In genomic region chr17:40598928-40599627, GRCh38 we compare ENCODE assay signal across 8 cellular contexts.
DNase-seq lines count a peak whose midpoint lies in the region; ATAC-seq and TF ChIP-seq lines count a peak whose summit lies in the region.

No MANE protein-coding gene starts in this region.

- H3K36me3 ChIP-seq in brain microvascular endothelial cell (replicated peaks) (no peaks in the 10 kb centered on the region), parathyroid adenoma (ENCODE audit: control insufficient read depth, insufficient read depth, low read length) (no peaks in the 10 kb centered on the region)

- H3K4me3 ChIP-seq in brain microvascular endothelial cell (ENCODE audit: low read depth, low read length) (no peak overlapping the region), parathyroid adenoma (ENCODE audit: low read depth, low read length) (no peak overlapping the region)

- H3K27me3 ChIP-seq in brain microvascular endothelial cell (replicated peaks) (no peaks in the 10 kb centered on the region), parathyroid adenoma (ENCODE audit: control insufficient read depth, insufficient read depth, low read length) (no peaks in the 10 kb centered on the region)

- DNase-seq in GM13976 (ENCODE audit: low spot score) = peak; percentile 63
- peak; percentile 39 for DNase-seq in RPMI8226
- DNase-seq in brain microvascular endothelial cell = peak; percentile 65
- no peak for DNase-seq in NCI-H524 (lab: John Stamatoyannopoulos, UW)
- DNase-seq in GM03348 (ENCODE audit: low spot score) = no peak
- no peak for DNase-seq in anterior cingulate cortex (lab: John Stamatoyannopoulos, UW)

- no peak overlapping the region for H2AFZ ChIP-seq in parathyroid adenoma

- no peaks in the 10 kb centered on the region for H3K4me1 ChIP-seq in parathyroid adenoma

- no peaks in the 10 kb centered on the region for H3K9me3 ChIP-seq in parathyroid adenoma (ENCODE audit: control insufficient read depth, low read length)

- no peak overlapping the region for H3K27ac ChIP-seq in brain microvascular endothelial cell
- H3K27ac ChIP-seq in parathyroid adenoma = peak overlapping the region; percentile 36

- TF ChIP-seq CTCF in GM13976 (IDR thresholded peaks at IDR 0.05; ENCODE audit: borderline replicate concordance, control extremely low read depth, extremely low read depth, insufficient read depth, missing control alignments) = no peak
- no peak for TF ChIP-seq CTCF in brain microvascular endothelial cell (IDR thresholded peaks at IDR 0.05; ENCODE audit: low read depth, low read length, missing control alignments)
- no peak for TF ChIP-seq CTCF in parathyroid adenoma (IDR thresholded peaks at IDR 0.05)

- in situ Hi-C loops in GM13976 (cut with MboI; ENCODE audit: low sequenced_read_pairs, unreplicated experiment) = no loop called here
- in situ Hi-C loops in brain microvascular endothelial cell (cut with HindIII; ENCODE audit: low pct_ligation_motif_present, low sequenced_read_pairs) = no loop called here

- H3K9ac ChIP-seq in parathyroid adenoma = no peak overlapping the region

- no peak overlapping the region for H3K4me2 ChIP-seq in parathyroid adenoma (ENCODE audit: low read length)

- no peaks in the 10 kb centered on the region for H3K79me2 ChIP-seq in parathyroid adenoma

- ATAC-seq in HG02678 (IDR thresholded peaks at IDR 0.05; ENCODE audit: unreplicated experiment) = peak; percentile 54

Comparison
In these comparisons a context has a peak if more than half of its experiments do, and no peak if none do; other contexts are left out.
1. DNase-seq: peak in GM13976 (single experiment), RPMI8226 (single experiment) and brain microvascular endothelial cell (single experiment); none in NCI-H524 (0 of 2), GM03348 (single experiment) and anterior cingulate cortex (0 of 58).